In genomic region chr18:43013489-43013888, GRCh38 we compare ENCODE assay signal across 19 cellular contexts.
"Had no signal": no experiment of that assay in that cellular context is flagged by ENCODE, and none has a peak within 500 bp of the region (broad histone marks: within the 10 kb centered on the region; RNA-seq: fewer than 3 reads in every experiment).

No MANE protein-coding gene starts in this region.

- DNase-seq: activated naive CD4-positive, alpha-beta T cell; activated naive CD8-positive, alpha-beta T cell treated with anti-CD3 and anti-CD28 coated beads, Interleukin-2, amount 10 ng/mL, durations not matched to agents 7 days and 5 days; anterior cingulate cortex; colonic mucosa; esophagus squamous epithelium; gastrocnemius medialis; heart right ventricle; islet precursor cell; mucosa of descending colon; naive thymus-derived CD4-positive, alpha-beta T cell; retina; stimulated activated CD4-positive, alpha-beta T cell treated with anti-CD3 and anti-CD28 coated beads, Interleukin-4, amount 100 ng/mL, for 4 hours; stimulated activated CD8-positive, alpha-beta memory T cell treated with anti-CD3 and anti-CD28 coated beads, Interleukin-4, amount 100 ng/mL, for 48 hours; stimulated activated naive CD4-positive, alpha-beta T cell treated with Interleukin-2 at 50 U/mL for 16 hours; T-cell; T1000 had no signal

- H3K9me3 ChIP-seq: colonic mucosa, esophagus squamous epithelium, gastrocnemius medialis, heart right ventricle, mucosa of descending colon, suprapubic skin had no signal

- H3K36me3 Mint-ChIP-seq: activated naive CD8-positive, alpha-beta T cell treated with anti-CD3 and anti-CD28 coated beads, Interleukin-2, amount 10 ng/mL, durations not matched to agents 7 days and 5 days; naive thymus-derived CD4-positive, alpha-beta T cell; T-cell; type B pancreatic cell had no signal

- H3K9me3 Mint-ChIP-seq: activated naive CD8-positive, alpha-beta T cell treated with anti-CD3 and anti-CD28 coated beads, Interleukin-2, amount 10 ng/mL, durations not matched to agents 7 days and 5 days; type B pancreatic cell had no signal

- H3K4me1 ChIP-seq: colonic mucosa, esophagus squamous epithelium, gastrocnemius medialis, heart right ventricle, suprapubic skin had no signal

- ATAC-seq: activated CD4-positive, CD25-positive, alpha-beta regulatory T cell treated with anti-CD3 and anti-CD28 coated beads, Interleukin-2, amount 50 U/mL, for 24 hours; gastrocnemius medialis; heart right ventricle; mucosa of descending colon; naive thymus-derived CD4-positive, alpha-beta T cell; T-cell had no signal

- H3K4me3 ChIP-seq: colonic mucosa, esophagus squamous epithelium, gastrocnemius medialis, heart right ventricle, mucosa of descending colon, suprapubic skin had no signal

- H3K27ac ChIP-seq: colonic mucosa, esophagus squamous epithelium, gastrocnemius medialis, heart right ventricle, suprapubic skin had no signal

- H3K36me3 ChIP-seq: colonic mucosa, esophagus squamous epithelium, gastrocnemius medialis, heart right ventricle, suprapubic skin had no signal

- H3K27me3 ChIP-seq: colonic mucosa, esophagus squamous epithelium, gastrocnemius medialis, heart right ventricle, suprapubic skin had no signal

- H3K27me3 Mint-ChIP-seq: activated naive CD8-positive, alpha-beta T cell treated with anti-CD3 and anti-CD28 coated beads, Interleukin-2, amount 10 ng/mL, durations not matched to agents 7 days and 5 days; naive thymus-derived CD4-positive, alpha-beta T cell; T-cell; type B pancreatic cell had no signal

- H3K4me3 Mint-ChIP-seq: activated naive CD8-positive, alpha-beta T cell treated with anti-CD3 and anti-CD28 coated beads, Interleukin-2, amount 10 ng/mL, durations not matched to agents 7 days and 5 days; naive thymus-derived CD4-positive, alpha-beta T cell; T-cell; type B pancreatic cell had no signal

- H3K4me1 Mint-ChIP-seq: activated naive CD8-positive, alpha-beta T cell treated with anti-CD3 and anti-CD28 coated beads, Interleukin-2, amount 10 ng/mL, durations not matched to agents 7 days and 5 days; naive thymus-derived CD4-positive, alpha-beta T cell; T-cell had no signal

- H3K27ac Mint-ChIP-seq: activated naive CD8-positive, alpha-beta T cell treated with anti-CD3 and anti-CD28 coated beads, Interleukin-2, amount 10 ng/mL, durations not matched to agents 7 days and 5 days; naive thymus-derived CD4-positive, alpha-beta T cell; T-cell; type B pancreatic cell had no signal
